1 cellular context compared by ENCODE assay signal in genomic region chr20:13022401-13023170, GRCh38.
TF ChIP-seq lines count a peak whose summit lies in the region.

No MANE protein-coding gene starts in this region.

TF ChIP-seq in HepG2, 621 proteins besides CTCF, POLR2A, EP300 and RAD21 (continued from another document):
- TF ChIP-seq BATF2 (CRISPR knock-in tag; IDR thresholded peaks at IDR 0.05) (no peak), GTF3A (CRISPR knock-in tag; conservative IDR thresholded peaks at IDR 0.05) (0 out of 2 replicates have a peak, but pooled peaks have one; percentile 10)
